Comparison of ENCODE assay signal across 1 cellular context in genomic region chr5:1068204-1068894, GRCh38.
TF ChIP-seq lines count a peak whose summit lies in the region.

No MANE protein-coding gene starts in this region.

TF ChIP-seq in GM23338, 12 proteins besides CTCF, POLR2A, EP300 and RAD21 (continued from another document):
- no peak for TF ChIP-seq ZNF462 (CRISPR knock-in tag; IDR thresholded peaks at IDR 0.05)
- no peak for TF ChIP-seq CREB1 (CRISPR knock-in tag; IDR thresholded peaks at IDR 0.05; ENCODE audit: low read depth)
- TF ChIP-seq NANOG (IDR thresholded peaks at IDR 0.05; ENCODE audit: borderline replicate concordance) = no peak
